4 cellular contexts compared by ENCODE assay signal in the genomic region with DNA sequence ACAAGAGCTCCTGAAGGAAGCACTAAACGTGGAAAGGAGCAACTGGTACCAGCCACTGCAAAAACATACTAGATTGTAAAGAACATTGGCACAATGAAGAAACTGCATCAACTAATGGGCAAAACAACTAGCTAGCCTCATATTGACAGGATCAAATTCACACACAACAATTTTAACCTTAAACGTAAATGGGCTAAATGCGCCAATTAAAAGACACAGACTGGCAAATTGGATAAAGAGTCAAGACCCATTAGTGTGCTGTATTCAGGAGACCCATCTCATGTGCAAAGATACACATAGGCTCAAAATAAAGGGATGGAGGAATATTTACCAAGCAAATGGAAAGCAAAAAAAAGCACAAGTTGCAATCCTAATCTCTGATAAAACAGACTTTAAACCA. TPM values are rescaled to one million over a fixed set of nuclear protein-coding genes. Genes with fewer than 3 reads are reported as not detected.
"Had no signal": no experiment of that assay in that cellular context is flagged by ENCODE, and none has a peak within 500 bp of the region (broad histone marks: within the 10 kb centered on the region; RNA-seq: fewer than 3 reads in every experiment).

No MANE protein-coding gene starts in this region.

RNA-seq across cellular contexts. Expression of a gene that starts 43.8 kb away (rescaled TPM):
- total RNA-seq: HT-29, HT1080, IMR-90 had no signal
- polyA plus RNA-seq: IgD-negative memory B cell, IMR-90 had no signal
